ENCODE assay signal across 8 cellular contexts in genomic region chr2:184596819-184597411, GRCh38.
DNase-seq lines count a peak whose midpoint lies in the region; ATAC-seq and TF ChIP-seq lines count a peak whose summit lies in the region.

No MANE protein-coding gene starts in this region.

- peak overlapping the region; percentile 94 for H3K4me3 Mint-ChIP-seq in nephron progenitor cell

- no peak overlapping the region for H3K27ac Mint-ChIP-seq in nephron progenitor cell

- H3K27me3 Mint-ChIP-seq in nephron progenitor cell (ENCODE audit: low read depth, poor library complexity), result peaks cover 33% of the 10 kb centered on the region

- H3K36me3 ChIP-seq in endocrine pancreas (ENCODE audit: control insufficient read depth, insufficient read depth, low read length), result no peaks in the 10 kb centered on the region

- H3K4me1 ChIP-seq in endocrine pancreas (ENCODE audit: control insufficient read depth, insufficient read depth, low read length), result no peaks in the 10 kb centered on the region

- peaks cover 21% of the 10 kb centered on the region for H3K4me1 Mint-ChIP-seq in nephron progenitor cell

- TF ChIP-seq CTCF in AG09309 (IDR thresholded peaks at IDR 0.05; ENCODE audit: control insufficient read depth, insufficient read depth, low read depth, low read length, missing control alignments), result no peak
- TF ChIP-seq CTCF in nephron progenitor cell (IDR thresholded peaks at IDR 0.05), result no peak

- H3K9ac ChIP-seq in endocrine pancreas (ENCODE audit: control insufficient read depth, insufficient read depth, low read length), result no peak overlapping the region

- peak; percentile 18 for ATAC-seq in GM21367 (IDR thresholded peaks at IDR 0.05; ENCODE audit: unreplicated experiment)
- ATAC-seq in GM21576 (IDR thresholded peaks at IDR 0.05; ENCODE audit: unreplicated experiment), result no peak

- H3K4me3 ChIP-seq in AG09309 (ENCODE audit: control insufficient read depth, low read depth, low read length) (peak overlapping the region; percentile 59), endocrine pancreas (ENCODE audit: control insufficient read depth, insufficient read depth, low read length) (peak overlapping the region; percentile 62)

- no peaks in the 10 kb centered on the region for H3K36me3 Mint-ChIP-seq in nephron progenitor cell (ENCODE audit: low read depth)

- DNase-seq in AG09309 (ENCODE audit: low read depth) (peak; percentile 10), NOMO-1 treated with dmso at 0.1 percent for 144 hours (lab: John Stamatoyannopoulos, UW; ENCODE audit: unreplicated experiment) (peak; percentile 80), nephron progenitor cell (no peak), GOT3 (lab: John Stamatoyannopoulos, UW) (no peak)
- DNase-seq in activated CD4-positive, alpha-beta T cell treated with anti-CD3 and anti-CD28 coated beads for 1 hour, result no peak

- H3K9me3 Mint-ChIP-seq in nephron progenitor cell, result no peaks in the 10 kb centered on the region

- no peaks in the 10 kb centered on the region for H3K27me3 ChIP-seq in endocrine pancreas (ENCODE audit: control insufficient read depth, insufficient read depth, low read length)

- H3K9me3 ChIP-seq in endocrine pancreas (ENCODE audit: control insufficient read depth, low read length), result no peaks in the 10 kb centered on the region

Comparison
In these comparisons a context has a peak if more than half of its experiments do, and no peak if none do; other contexts are left out.
1. DNase-seq: peak in AG09309 (single experiment) and NOMO-1 treated with dmso at 0.1 percent for 144 hours (single experiment); none in nephron progenitor cell (single experiment), GOT3 (single experiment) and activated CD4-positive, alpha-beta T cell treated with anti-CD3 and anti-CD28 coated beads for 1 hour (single experiment).